In genomic region chr2:37878536-37878935, GRCh38 we compare ENCODE assay signal across 33 cellular contexts.
"Had no signal": no experiment of that assay in that cellular context is flagged by ENCODE, and none has a peak within 500 bp of the region (broad histone marks: within the 10 kb centered on the region; RNA-seq: fewer than 3 reads in every experiment).

No MANE protein-coding gene starts in this region.

- H3K9me3 ChIP-seq: adrenal gland, ascending aorta, body of pancreas, breast epithelium had no signal

- DNase-seq: activated effector memory CD4-positive, alpha-beta T cell treated with anti-CD3 and anti-CD28 coated beads, Interleukin-2, amount 50 U/mL, for 16 hours; activated effector memory CD4-positive, alpha-beta T cell treated with Interleukin-2 at 50 U/mL for 16 hours; activated gamma-delta T cell; activated gamma-delta T cell treated with Interleukin-2 at 50 U/mL for 16 hours; activated naive CD4-positive, alpha-beta T cell; activated naive CD4-positive, alpha-beta T cell treated with anti-CD3 and anti-CD28 coated beads for 36 hours; activated naive CD4-positive, alpha-beta T cell treated with anti-CD3 and anti-CD28 coated beads, Interleukin-2, amount 10 ng/mL, durations not matched to agents 7 days and 5 days; activated naive CD4-positive, alpha-beta T cell treated with anti-CD3 and anti-CD28 coated beads, Interleukin-2, amount 50 U/mL, for 16 hours; activated naive CD4-positive, alpha-beta T cell treated with Interleukin-2 at 50 U/mL for 16 hours; activated naive CD8-positive, alpha-beta T cell treated with anti-CD3 and anti-CD28 coated beads for 36 hours; activated naive CD8-positive, alpha-beta T cell treated with anti-CD3 and anti-CD28 coated beads, Interleukin-2, amount 10 ng/mL, durations not matched to agents 7 days and 5 days; activated naive CD8-positive, alpha-beta T cell treated with anti-CD3 and anti-CD28 coated beads, Interleukin-2, amount 50 U/mL, for 24 hours; activated T-cell treated with anti-CD3 and anti-CD28 coated beads, Interleukin-2, amount 50 U/mL, for 24 hours; activated T-cell treated with anti-CD3 and anti-CD28 coated beads, Interleukin-2, amount 50 U/mL, for 4 hours; activated T-cell treated with anti-CD3 and anti-CD28 coated beads, Interleukin-2, amount 50 U/mL, for 48 hours; activated T-cell treated with anti-CD3 and anti-CD28 coated beads, Interleukin-2, amount 50 U/mL, for 72 hours; adrenal gland; amniotic stem cell; amygdala; anterior cingulate cortex; body of pancreas; brain microvascular endothelial cell; caudate nucleus; central memory CD4-positive, alpha-beta T cell; cerebellar nuclear complex had no signal

- H3K4me3 ChIP-seq: adrenal gland, ascending aorta, body of pancreas, breast epithelium, cardiac muscle cell had no signal

- ATAC-seq: activated naive CD4-positive, alpha-beta T cell treated with anti-CD3 and anti-CD28 coated beads, Interleukin-2, amount 50 U/mL, for 72 hours; activated naive CD8-positive, alpha-beta T cell treated with anti-CD3 and anti-CD28 coated beads, Interleukin-2, amount 50 U/mL, for 24 hours; activated T-cell treated with anti-CD3 and anti-CD28 coated beads, Interleukin-2, amount 50 U/mL, for 4 hours; activated T-cell treated with anti-CD3 and anti-CD28 coated beads, Interleukin-2, amount 50 U/mL, for 72 hours; activated T-helper 17 cell treated with anti-CD3 and anti-CD28 coated beads, Interleukin-2, amount 50 U/mL, for 72 hours; body of pancreas had no signal

- FAIRE-seq: astrocyte, bronchial epithelial cell, colon had no signal

- H3K36me3 ChIP-seq: adrenal gland, ascending aorta, brain microvascular endothelial cell, breast epithelium, cardiac muscle cell had no signal

- H3K27ac ChIP-seq: adrenal gland, ascending aorta, body of pancreas, brain microvascular endothelial cell, breast epithelium, cardiac muscle cell had no signal

- H3K27me3 ChIP-seq: adrenal gland, ascending aorta, brain microvascular endothelial cell, breast epithelium had no signal

- H3K4me1 ChIP-seq: ascending aorta, body of pancreas, breast epithelium had no signal
